30 cellular contexts compared by ENCODE assay signal in the genomic region with DNA sequence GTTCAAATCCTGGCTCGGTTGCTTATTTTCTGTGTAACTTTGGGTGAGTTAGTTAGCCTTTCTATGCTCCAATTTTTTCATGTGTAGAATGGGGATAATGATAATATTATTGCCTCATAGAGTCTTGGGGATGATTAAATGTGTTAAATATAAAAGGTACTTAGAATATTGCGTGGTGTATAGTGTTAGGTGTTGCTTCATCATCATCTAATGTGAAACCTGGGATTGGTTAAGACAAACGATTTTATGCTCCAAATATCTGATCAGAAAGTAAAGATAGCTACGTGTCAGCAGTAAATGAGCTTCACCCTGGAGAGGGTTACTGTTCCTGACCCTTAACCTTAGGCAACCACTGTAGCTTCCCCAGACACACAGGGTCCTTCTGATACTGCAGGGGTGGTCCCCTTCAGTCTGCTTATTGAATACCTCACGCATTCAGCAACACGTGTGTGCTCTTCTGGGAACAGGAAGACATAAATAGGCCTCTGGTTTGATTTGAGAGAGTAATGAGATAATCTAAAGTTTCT. TPM values are rescaled to one million over a fixed set of nuclear protein-coding genes. Genes with fewer than 3 reads are reported as not detected.
"Had no signal": no experiment of that assay in that cellular context is flagged by ENCODE, and none has a peak within 500 bp of the region (broad histone marks: within the 10 kb centered on the region; RNA-seq: fewer than 3 reads in every experiment).

No MANE protein-coding gene starts in this region.

- ATAC-seq: left colon; left lung; natural killer cell; right lobe of liver; stimulated activated naive B cell treated with anti-CD40 and anti-IgM and Interleukin-4, amounts not matched to agents 10 μg/mL and 1 μg/mL and 100 μg/mL, for 72 hours; stimulated activated naive CD8-positive, alpha-beta T cell treated with anti-CD3 and anti-CD28 coated beads, Interleukin-15, Interleukin-2, amounts not matched to agents 100 U/mL and 50 U/mL, for 24 hours had no signal

- FAIRE-seq: islet of Langerhans had no signal

- DNase-seq: hypothalamus; immature natural killer cell; kidney; left colon; left lung; mesendoderm; naive B cell; natural killer cell; nephron progenitor cell; occipital lobe; ovary; right lobe of liver; stimulated activated CD4-positive, alpha-beta T cell treated with anti-CD3 and anti-CD28 coated beads, Interleukin-1b, Interleukin-23, amount 100 ng/mL, for 48 hours; stimulated activated CD4-positive, alpha-beta T cell treated with anti-CD3 and anti-CD28 coated beads, Interleukin-2, amount 100 ng/mL, for 48 hours; stimulated activated CD4-positive, alpha-beta T cell treated with anti-CD3 and anti-CD28 coated beads, Interleukin-4, amount 100 ng/mL, for 4 hours; stimulated activated CD8-positive, alpha-beta memory T cell treated with anti-CD3 and anti-CD28 coated beads, Interleukin-4, amount 100 ng/mL, for 48 hours; stimulated activated naive B cell treated with anti-CD40 and anti-IgM and Interleukin-4, amounts not matched to agents 10 μg/mL and 1 μg/mL and 100 μg/mL, for 72 hours; stimulated activated naive CD8-positive, alpha-beta T cell treated with anti-CD3 and anti-CD28 coated beads, Interleukin-15, Interleukin-2, amounts not matched to agents 100 U/mL and 50 U/mL, for 24 hours; stomach; testis; thyroid gland; transverse colon; upper lobe of left lung had no signal

- H3K36me3 ChIP-seq: left lung, neural progenitor cell, ovary, right lobe of liver, transverse colon, upper lobe of left lung, vagina had no signal

- H3K4me3 ChIP-seq: left lung, lung, neural progenitor cell, ovary, right atrium auricular region, right lobe of liver, smooth muscle cell, stomach, testis, thyroid gland, transverse colon, upper lobe of left lung, vagina had no signal

- H3K4me1 ChIP-seq: testis, vagina had no signal

- H3K9ac ChIP-seq: neural progenitor cell had no signal

- H3K27me3 ChIP-seq: left lung, neural progenitor cell, neutrophil, ovary, right atrium auricular region, right lobe of liver, stomach, testis, thyroid gland, transverse colon, upper lobe of left lung, vagina had no signal

- H3K27ac ChIP-seq: left lung, neural progenitor cell, neutrophil, ovary, right atrium auricular region, right lobe of liver, stomach, testis, transverse colon, upper lobe of left lung, vagina had no signal

- H3K9me3 ChIP-seq: left lung, neutrophil, ovary, right atrium auricular region, right lobe of liver, stomach, testis, thyroid gland, transverse colon, upper lobe of left lung, vagina had no signal

- H3K4me2 ChIP-seq: neural progenitor cell, smooth muscle cell had no signal

- H2AFZ ChIP-seq: neural progenitor cell had no signal

RNA-seq across cellular contexts. Expression of gene GPAT3, which starts 50.1 kb away (rescaled TPM):
- total RNA-seq: occipital lobe had no signal
